ENCODE assay signal across 9 cellular contexts in genomic region chr12:26746315-26746714, GRCh38.
DNase-seq lines count a peak whose midpoint lies in the region; ATAC-seq and TF ChIP-seq lines count a peak whose summit lies in the region.
"Had no signal": no experiment of that assay in that cellular context is flagged by ENCODE, and none has a peak within 500 bp of the region (broad histone marks: within the 10 kb centered on the region; RNA-seq: fewer than 3 reads in every experiment).

No MANE protein-coding gene starts in this region.

- RAD21 ChIA-PET in HCT116 (lab: Charles Lee; ENCODE audit: low non-redundant PET in 1 of 2, low total read pairs in 2 of 2, uncharacterized antibody in 2 of 2, unreplicated experiment in 2 of 2): no interaction called here

- DNase-seq in AG08395 (ENCODE audit: low spot score) (peak; percentile 89), HCT116 (ENCODE audit: low read depth, low spot score) (no peak), islet precursor cell (peak; percentile 74), NCI-H774 (lab: John Stamatoyannopoulos, UW) (no peak), NCI-H2171 (lab: John Stamatoyannopoulos, UW) (no peak), NCI-H446 treated with DMSO at 0.1 percent for 48 hours (lab: John Stamatoyannopoulos, UW) (no peak), GM13976 (ENCODE audit: low spot score) (no peak)
- DNase-seq: NCI-H1105 treated with DMSO at 0.1 percent for 48 hours had no signal

- no peaks in the 10 kb centered on the region for H3K9me3 Mint-ChIP-seq in activated naive CD8-positive, alpha-beta T cell (ENCODE audit: low read depth)

- peaks cover 4 to 34% of the 10 kb centered on the region in 2 experiments; a peak in 2 of 4 replicates for H3K4me1 ChIP-seq in HCT116 (ENCODE audit: control insufficient read depth in 1 of 2, insufficient read depth in 2 of 2, low read length in 2 of 2)

- H3K9me3 ChIP-seq in HCT116 (ENCODE audit: control insufficient read depth in 1 of 2, insufficient read depth in 1 of 2, low read depth in 1 of 2, low read length in 2 of 2): no peaks in the 10 kb centered on the region

- no peak overlapping the region for H2AFZ ChIP-seq in HCT116 (ENCODE audit: low read depth, low read length, poor library complexity, severe bottlenecking)

- no peaks in the 10 kb centered on the region for H3K79me2 ChIP-seq in HCT116 (ENCODE audit: insufficient read depth, low read length)

- no peak overlapping the region for H3K9ac ChIP-seq in HCT116 (ENCODE audit: low read length)

- H3K4me2 ChIP-seq in HCT116 (ENCODE audit: low read length): peak overlapping the region; percentile 44

- no peaks in the 10 kb centered on the region for H3K27me3 Mint-ChIP-seq in activated naive CD8-positive, alpha-beta T cell

- peaks cover 73% of the 10 kb centered on the region for H3K4me1 Mint-ChIP-seq in activated naive CD8-positive, alpha-beta T cell (ENCODE audit: low read depth)

- POLR2A ChIA-PET in HCT116 (lab: Charles Lee): no interaction called here

- H3K36me3 Mint-ChIP-seq in activated naive CD8-positive, alpha-beta T cell: peaks cover 23% of the 10 kb centered on the region

- no peaks in the 10 kb centered on the region for H3K9me2 ChIP-seq in HCT116 (ENCODE audit: insufficient read depth)

- no peak for TF ChIP-seq POLR2A in HCT116 (IDR thresholded peaks at IDR 0.05; ENCODE audit: borderline replicate concordance, extremely low read depth, insufficient read depth, insufficient read length)

- CTCF ChIA-PET in HCT116 (lab: Charles Lee): no interaction called here

- H3K4me3 ChIP-seq in HCT116 (replicated peaks in 1 of 2; ENCODE audit: low read depth in 1 of 2, low read length in 2 of 2): no peak overlapping the region

- no peak overlapping the region for H3K27ac ChIP-seq in HCT116 (ENCODE audit: low read depth, low read length)

- ATAC-seq in HCT116: no peak; the same call in 1 of the 2 replicates

- BruUV-seq in HCT116 (replicated peaks; lab: Mats Ljungman, UMichigan): no TSS peak

- no peak for TF ChIP-seq RAD21 in HCT116 (IDR thresholded peaks at IDR 0.05; ENCODE audit: low read depth)

- H3K36me3 ChIP-seq in HCT116 (ENCODE audit: control insufficient read depth in 1 of 2, insufficient read depth in 2 of 2, low read length in 2 of 2): no peaks in the 10 kb centered on the region

- H3K4me3 Mint-ChIP-seq in activated naive CD8-positive, alpha-beta T cell: peak overlapping the region; percentile 9

- H3K27me3 ChIP-seq in HCT116 (ENCODE audit: insufficient read depth, low read length): no peaks in the 10 kb centered on the region

- in situ Hi-C loops in GM13976 (cut with MboI; ENCODE audit: low sequenced_read_pairs, unreplicated experiment): no loop called here

- TF ChIP-seq CTCF in HCT116 (IDR thresholded peaks at IDR 0.05 in 2 of 3, conservative IDR thresholded peaks at IDR 0.05 in 1 of 3; ENCODE audit: borderline replicate concordance in 1 of 3, insufficient read depth in 1 of 3, low read depth in 2 of 3, low read length in 2 of 3): no peak
- TF ChIP-seq CTCF in GM13976 (IDR thresholded peaks at IDR 0.05; ENCODE audit: borderline replicate concordance, control extremely low read depth, extremely low read depth, insufficient read depth, missing control alignments): no peak

- no peaks in the 10 kb centered on the region for H4K20me1 ChIP-seq in HCT116 (ENCODE audit: insufficient read depth)

- intact Hi-C loops in HCT116 (cut with micrococcal nuclease): no loop called here

- peak overlapping the region; percentile 65 for H3K27ac Mint-ChIP-seq in activated naive CD8-positive, alpha-beta T cell

TF ChIP-seq in HCT116, 20 proteins besides CTCF, POLR2A, EP300 and RAD21:
- TF ChIP-seq POLR2AphosphoS5 (IDR thresholded peaks at IDR 0.05; ENCODE audit: low read depth, low read length): no peak
- no peak for TF ChIP-seq SRF (IDR thresholded peaks at IDR 0.05; ENCODE audit: low read depth)
- TF ChIP-seq SIN3A (IDR thresholded peaks at IDR 0.05; ENCODE audit: low read depth): no peak
- no peak for TF ChIP-seq ZFX (IDR thresholded peaks at IDR 0.05)
- no peak for TF ChIP-seq EZH2phosphoT487 (IDR thresholded peaks at IDR 0.05; ENCODE audit: borderline replicate concordance)
- TF ChIP-seq CEBPB (IDR thresholded peaks at IDR 0.05; ENCODE audit: low read depth): no peak
- no peak for TF ChIP-seq EZH2 (IDR thresholded peaks at IDR 0.05)
- no peak for TF ChIP-seq SP1 (IDR thresholded peaks at IDR 0.05; ENCODE audit: low read depth)
- no peak for TF ChIP-seq EGR1 (IDR thresholded peaks at IDR 0.05; ENCODE audit: low read depth)
- TF ChIP-seq TCF7L2 (IDR thresholded peaks at IDR 0.05; ENCODE audit: borderline replicate concordance, extremely low read depth, insufficient read depth, insufficient read length): no peak
- TF ChIP-seq CBX3 (IDR thresholded peaks at IDR 0.05; ENCODE audit: low read depth): no peak
- no peak for TF ChIP-seq ZBTB33 (IDR thresholded peaks at IDR 0.05; ENCODE audit: extremely low read depth, insufficient replicate concordance, low read length)
- no peak for TF ChIP-seq ELF1 (IDR thresholded peaks at IDR 0.05; ENCODE audit: borderline replicate concordance, low read depth)
- no peak for TF ChIP-seq ATF3 (IDR thresholded peaks at IDR 0.05)
- no peak for TF ChIP-seq ZNF274 (IDR thresholded peaks at IDR 0.05; ENCODE audit: low read depth, low read length)
- no peak for TF ChIP-seq YY1 (IDR thresholded peaks at IDR 0.05; ENCODE audit: extremely low read depth, insufficient replicate concordance, low read depth, low read length)
- TF ChIP-seq MAX (IDR thresholded peaks at IDR 0.05): no peak
- TF ChIP-seq FOSL1 (IDR thresholded peaks at IDR 0.05; ENCODE audit: low read depth): no peak
- no peak for TF ChIP-seq JUND (IDR thresholded peaks at IDR 0.05)
TF ChIP-seq in HCT116: peak in this region for 0.

Comparison
In these comparisons a context has a peak if more than half of its experiments do, and no peak if none do; other contexts are left out.
1. DNase-seq: peak in AG08395 (single experiment) and islet precursor cell (single experiment); none in HCT116 (single experiment), NCI-H774 (single experiment), NCI-H2171 (single experiment), NCI-H446 treated with DMSO at 0.1 percent for 48 hours (single experiment) and GM13976 (single experiment).